In genomic region chr16:88392616-88393015, GRCh38 we compare ENCODE assay signal across 21 cellular contexts. TPM values are rescaled to one million over a fixed set of nuclear protein-coding genes. Genes with fewer than 3 reads are reported as not detected.
"Had no signal": no experiment of that assay in that cellular context is flagged by ENCODE, and none has a peak within 500 bp of the region (broad histone marks: within the 10 kb centered on the region; RNA-seq: fewer than 3 reads in every experiment).

No MANE protein-coding gene starts in this region.

- H3K4me3 ChIP-seq: body of pancreas, colonic mucosa, dorsolateral prefrontal cortex, sigmoid colon, spleen, testis, uterus had no signal

- ATAC-seq: activated CD4-positive, alpha-beta T cell treated with anti-CD3 and anti-CD28 coated beads for 36 hours; activated CD8-positive, alpha-beta memory T cell treated with anti-CD3 and anti-CD28 coated beads, Interleukin-2, amount 10 ng/mL, durations not matched to agents 7 days and 5 days; activated CD8-positive, alpha-beta T cell treated with anti-CD3 and anti-CD28 coated beads, Interleukin-2, amount 10 ng/mL, durations not matched to agents 7 days and 5 days; body of pancreas; naive thymus-derived CD8-positive, alpha-beta T cell; stimulated activated naive CD8-positive, alpha-beta T cell treated with anti-CD3 and anti-CD28 coated beads, Interleukin-15, Interleukin-2, amounts not matched to agents 100 U/mL and 50 U/mL, for 24 hours had no signal

- H3K4me1 ChIP-seq: spleen, uterus had no signal

- DNase-seq: activated CD4-positive, alpha-beta T cell treated with anti-CD3 and anti-CD28 coated beads for 36 hours; activated CD4-positive, CD25-positive, alpha-beta regulatory T cell; activated CD8-positive, alpha-beta memory T cell treated with anti-CD3 and anti-CD28 coated beads, Interleukin-2, amount 10 ng/mL, durations not matched to agents 7 days and 5 days; activated CD8-positive, alpha-beta T cell treated with anti-CD3 and anti-CD28 coated beads, Interleukin-2, amount 10 ng/mL, durations not matched to agents 7 days and 5 days; activated T-cell treated with anti-CD3 and anti-CD28 coated beads, Interleukin-2, amount 50 U/mL, for 48 hours; body of pancreas; colonic mucosa; effector memory CD4-positive, alpha-beta T cell; glutamatergic neuron; left cardiac atrium; mammary epithelial cell; naive thymus-derived CD8-positive, alpha-beta T cell; spleen; stimulated activated CD4-positive, alpha-beta T cell treated with anti-CD3 and anti-CD28 coated beads, Interleukin-2, amount 100 ng/mL, for 48 hours; stimulated activated naive CD8-positive, alpha-beta T cell treated with anti-CD3 and anti-CD28 coated beads, Interleukin-15, Interleukin-2, amounts not matched to agents 100 U/mL and 50 U/mL, for 24 hours; testis; uterus had no signal

- H3K9me3 ChIP-seq: body of pancreas, colonic mucosa, neutrophil, sigmoid colon, spleen, testis, uterus had no signal

- H3K36me3 ChIP-seq: colonic mucosa, neutrophil, sigmoid colon, spleen, uterus had no signal

- H3K27me3 ChIP-seq: body of pancreas, colonic mucosa, sigmoid colon, testis, uterus had no signal

- H3K27ac ChIP-seq: body of pancreas, colonic mucosa, dorsolateral prefrontal cortex, neutrophil, sigmoid colon, spleen, testis, uterus had no signal

RNA-seq across cellular contexts. Expression of gene ZNF469, which starts 9.9 kb away (rescaled TPM):
- polyA plus RNA-seq: keratinocyte had no signal
